In genomic region chr1:225881081-225882007, GRCh38 we compare ENCODE assay signal across 2 cellular contexts.
TF ChIP-seq lines count a peak whose summit lies in the region.

No MANE protein-coding gene starts in this region.

TF ChIP-seq in IMR-90, 13 proteins besides CTCF, POLR2A, EP300 and RAD21:
- TF ChIP-seq RCOR1 (IDR thresholded peaks at IDR 0.05; ENCODE audit: insufficient replicate concordance, low read length) = no peak
- peak; percentile 36; the same call in 1 of the 2 replicates for TF ChIP-seq MAZ (IDR thresholded peaks at IDR 0.05; ENCODE audit: borderline replicate concordance, low read depth, low read length)
- no peak for TF ChIP-seq CHD1 (IDR thresholded peaks at IDR 0.05; ENCODE audit: low read depth, low read length)
- TF ChIP-seq CEBPB (IDR thresholded peaks at IDR 0.05; ENCODE audit: low read depth, low read length) = no peak

TF ChIP-seq in HEK293T, 16 proteins besides CTCF, POLR2A, EP300 and RAD21:
- TF ChIP-seq PKNOX1 (IDR thresholded peaks at IDR 0.05) = no peak
- no peak for TF ChIP-seq FOXM1 (IDR thresholded peaks at IDR 0.05; ENCODE audit: borderline replicate concordance)
